ENCODE assay signal across 16 cellular contexts in genomic region chr12:104579716-104580495, GRCh38.
DNase-seq lines count a peak whose midpoint lies in the region; ATAC-seq lines count a peak whose summit lies in the region.
"Had no signal": no experiment of that assay in that cellular context is flagged by ENCODE, and none has a peak within 500 bp of the region (broad histone marks: within the 10 kb centered on the region; RNA-seq: fewer than 3 reads in every experiment).

No MANE protein-coding gene starts in this region.

- no peak overlapping the region for H3K4me3 ChIP-seq in GM23248
- H3K4me3 ChIP-seq: stomach had no signal

- no peak for ATAC-seq in activated naive CD8-positive, alpha-beta T cell treated with anti-CD3 and anti-CD28 coated beads, Interleukin-2, amount 10 ng/mL, durations not matched to agents 7 days and 5 days (ENCODE audit: low read depth)
- ATAC-seq in activated naive CD8-positive, alpha-beta T cell treated with anti-CD3 and anti-CD28 coated beads, Interleukin-2, amount 50 U/mL, for 24 hours = no peak
- ATAC-seq in T-cell (replicated peaks in 1 of 4) = no peak
- ATAC-seq in HG03196 (IDR thresholded peaks at IDR 0.05; ENCODE audit: unreplicated experiment) = no peak
- ATAC-seq: left ventricle myocardium superior had no signal

- no peak overlapping the region for H3K27ac ChIP-seq in GM23248

- H3K4me1 ChIP-seq in GM23248 (ENCODE audit: insufficient read depth) = peaks cover 36% of the 10 kb centered on the region

- no peak overlapping the region for H3K27ac Mint-ChIP-seq in activated naive CD8-positive, alpha-beta T cell treated with anti-CD3 and anti-CD28 coated beads, Interleukin-2, amount 10 ng/mL, durations not matched to agents 7 days and 5 days
- H3K27ac Mint-ChIP-seq in activated naive CD8-positive, alpha-beta T cell treated with anti-CD3 and anti-CD28 coated beads, Interleukin-2, amount 50 U/mL, for 24 hours = no peak overlapping the region
- peak overlapping the region; percentile 8 to 81 for H3K27ac Mint-ChIP-seq in T-cell

- H3K27me3 Mint-ChIP-seq in activated naive CD8-positive, alpha-beta T cell treated with anti-CD3 and anti-CD28 coated beads, Interleukin-2, amount 10 ng/mL, durations not matched to agents 7 days and 5 days = no peaks in the 10 kb centered on the region
- no peaks in the 10 kb centered on the region for H3K27me3 Mint-ChIP-seq in activated naive CD8-positive, alpha-beta T cell treated with anti-CD3 and anti-CD28 coated beads, Interleukin-2, amount 50 U/mL, for 24 hours
- no peaks in the 10 kb centered on the region for H3K27me3 Mint-ChIP-seq in T-cell

- H4K20me1 ChIP-seq in GM23248 (ENCODE audit: insufficient read depth) = no peaks in the 10 kb centered on the region

- H3K9me3 ChIP-seq in GM23248 (ENCODE audit: low read depth) = no peaks in the 10 kb centered on the region
- H3K9me3 ChIP-seq: stomach had no signal

- CTCF ChIA-PET in T-cell (lab: Charles Lee) = no interaction called here

- no peaks in the 10 kb centered on the region for H3K36me3 ChIP-seq in GM23248 (ENCODE audit: low read depth)
- H3K36me3 ChIP-seq: stomach had no signal

- no peaks in the 10 kb centered on the region for H3K9me3 Mint-ChIP-seq in activated naive CD8-positive, alpha-beta T cell treated with anti-CD3 and anti-CD28 coated beads, Interleukin-2, amount 10 ng/mL, durations not matched to agents 7 days and 5 days
- no peaks in the 10 kb centered on the region for H3K9me3 Mint-ChIP-seq in activated naive CD8-positive, alpha-beta T cell treated with anti-CD3 and anti-CD28 coated beads, Interleukin-2, amount 50 U/mL, for 24 hours
- H3K9me3 Mint-ChIP-seq in T-cell = no peaks in the 10 kb centered on the region

- H3K79me2 ChIP-seq in GM23248 (ENCODE audit: insufficient read depth) = peaks cover 12% of the 10 kb centered on the region

- 69 to 70% methylated on average over 7 of the region's 7 CpGs for WGBS in GM23248 (ENCODE audit: low coverage in 1 of 2, low lambda C conversion rate in 2 of 2, missing lambda C conversion rate in 2 of 2), 2 experiments

- no peak for DNase-seq in activated naive CD8-positive, alpha-beta T cell treated with anti-CD3 and anti-CD28 coated beads, Interleukin-2, amount 10 ng/mL, durations not matched to agents 7 days and 5 days
- DNase-seq in activated naive CD8-positive, alpha-beta T cell treated with anti-CD3 and anti-CD28 coated beads, Interleukin-2, amount 50 U/mL, for 24 hours = no peak
- DNase-seq in GM23248 (peak; percentile 46), T-cell (no peak), mucosa of gallbladder (ENCODE audit: low spot score) (no peak), RPMI8226 (no peak), AG08396 (ENCODE audit: low spot score) (no peak)
- DNase-seq: activated CD4-positive, alpha-beta T cell treated with anti-CD3 and anti-CD28 coated beads, Interleukin-2, amount 50 U/mL, for 4 hours; amygdala; effector CD4-positive, alpha-beta T cell; GOT3; left ventricle myocardium superior; posterior cingulate gyrus; stimulated activated CD4-positive, alpha-beta T cell treated with anti-CD3 and anti-CD28 coated beads, Interleukin-1b, Interleukin-23, amount 100 ng/mL, for 48 hours; stomach had no signal

- peak overlapping the region; percentile 9 for H3K4me2 ChIP-seq in GM23248 (ENCODE audit: unreplicated experiment)

- peaks cover 40% of the 10 kb centered on the region for H3F3A ChIP-seq in GM23248 (ENCODE audit: insufficient read depth)

- H3K9me2 ChIP-seq in GM23248 (ENCODE audit: insufficient read depth) = no peaks in the 10 kb centered on the region

- H3K27me3 ChIP-seq in GM23248 (replicated peaks; ENCODE audit: insufficient read depth) = no peaks in the 10 kb centered on the region
- H3K27me3 ChIP-seq: stomach had no signal

- in situ Hi-C loops in GM23248 (cut with MboI) = no loop called here

- peaks cover 24% of the 10 kb centered on the region for H3K36me3 Mint-ChIP-seq in activated naive CD8-positive, alpha-beta T cell treated with anti-CD3 and anti-CD28 coated beads, Interleukin-2, amount 10 ng/mL, durations not matched to agents 7 days and 5 days
- H3K36me3 Mint-ChIP-seq in activated naive CD8-positive, alpha-beta T cell treated with anti-CD3 and anti-CD28 coated beads, Interleukin-2, amount 50 U/mL, for 24 hours (ENCODE audit: low read depth) = peaks cover 5% of the 10 kb centered on the region
- peaks cover 3% of the 10 kb centered on the region for H3K36me3 Mint-ChIP-seq in T-cell

- H3K4me1 Mint-ChIP-seq in activated naive CD8-positive, alpha-beta T cell treated with anti-CD3 and anti-CD28 coated beads, Interleukin-2, amount 10 ng/mL, durations not matched to agents 7 days and 5 days = peaks cover 64% of the 10 kb centered on the region
- peaks cover 87% of the 10 kb centered on the region for H3K4me1 Mint-ChIP-seq in activated naive CD8-positive, alpha-beta T cell treated with anti-CD3 and anti-CD28 coated beads, Interleukin-2, amount 50 U/mL, for 24 hours
- H3K4me1 Mint-ChIP-seq in T-cell = peaks cover 71 to 93% (median 92%) of the 10 kb centered on the region in 3 donors

- no peak overlapping the region for H3K9ac ChIP-seq in GM23248

- peak overlapping the region; percentile 40 for H3K4me3 Mint-ChIP-seq in activated naive CD8-positive, alpha-beta T cell treated with anti-CD3 and anti-CD28 coated beads, Interleukin-2, amount 10 ng/mL, durations not matched to agents 7 days and 5 days
- no peak overlapping the region for H3K4me3 Mint-ChIP-seq in activated naive CD8-positive, alpha-beta T cell treated with anti-CD3 and anti-CD28 coated beads, Interleukin-2, amount 50 U/mL, for 24 hours
- peak overlapping the region in 1 of 3 donors; percentile 11 for H3K4me3 Mint-ChIP-seq in T-cell

- no peak overlapping the region for H2AFZ ChIP-seq in GM23248

- POLR2A ChIA-PET in activated naive CD8-positive, alpha-beta T cell treated with anti-CD3 and anti-CD28 coated beads, Interleukin-2, amount 10 ng/mL, durations not matched to agents 7 days and 5 days (lab: Charles Lee) = interaction anchor here (0.8 to 1.5 kb wide), 3 partner anchors 8 to 12 kb away, joined by 3 to 5 read pairs (median 3); no protein-coding TSS in a partner anchor
- POLR2A ChIA-PET in T-cell (lab: Charles Lee) = interaction anchor here in 1 of 2 donors (0.7 kb wide), 2 partner anchors 34 to 137 kb away, joined by 3 to 4 read pairs; no protein-coding TSS in a partner anchor

Comparison
In these comparisons a context has a peak if more than half of its experiments do, and no peak if none do; other contexts are left out.
1. H3K27ac Mint-ChIP-seq: peak in T-cell (2 of 2); none in activated naive CD8-positive, alpha-beta T cell treated with anti-CD3 and anti-CD28 coated beads, Interleukin-2, amount 10 ng/mL, durations not matched to agents 7 days and 5 days (single experiment) and activated naive CD8-positive, alpha-beta T cell treated with anti-CD3 and anti-CD28 coated beads, Interleukin-2, amount 50 U/mL, for 24 hours (single experiment).